ENCODE assay signal across 1 cellular context in genomic region chr14:49578141-49578540, GRCh38.
TF ChIP-seq lines count a peak whose summit lies in the region.

No MANE protein-coding gene starts in this region.

TF ChIP-seq in GM23338, 12 proteins besides CTCF, POLR2A, EP300 and RAD21:
- TF ChIP-seq ZNF462 (CRISPR knock-in tag; IDR thresholded peaks at IDR 0.05) (no peak), JUNB (IDR thresholded peaks at IDR 0.05; ENCODE audit: unreplicated experiment) (no peak), ZNF114 (CRISPR knock-in tag; IDR thresholded peaks at IDR 0.05) (no peak)
